16 cellular contexts compared by ENCODE assay signal in genomic region chr6:1416191-1416764, GRCh38. TPM values are rescaled to one million over a fixed set of nuclear protein-coding genes. Genes with fewer than 3 reads are reported as not detected.
DNase-seq lines count a peak whose midpoint lies in the region; FAIRE-seq and TF ChIP-seq lines count a peak whose summit lies in the region.
"Had no signal": no experiment of that assay in that cellular context is flagged by ENCODE, and none has a peak within 500 bp of the region (broad histone marks: within the 10 kb centered on the region; RNA-seq: fewer than 3 reads in every experiment).

No MANE protein-coding gene starts in this region.

- H2BK120ac ChIP-seq in H9 (ENCODE audit: low read depth, low read length, poor library complexity, severe bottlenecking): no peak overlapping the region

- H4K5ac ChIP-seq in H9 (ENCODE audit: insufficient read length, low read depth, low read length): no peak overlapping the region

- peaks cover 3 to 18% of the 10 kb centered on the region in 2 experiments for H3K4me1 Mint-ChIP-seq in H9
- peaks cover 5% of the 10 kb centered on the region for H3K4me1 Mint-ChIP-seq in endodermal cell
- no peaks in the 10 kb centered on the region for H3K4me1 Mint-ChIP-seq in neural crest cell
- H3K4me1 Mint-ChIP-seq: CD4-positive, CD25-positive, alpha-beta regulatory T cell had no signal

- H3K56ac ChIP-seq in H9 (ENCODE audit: insufficient read length, low read depth, low read length): no peak overlapping the region

- no peak for TF ChIP-seq POLR2A in GM12891 (IDR thresholded peaks at IDR 0.05; ENCODE audit: low read depth, low read length)

- no peaks in the 10 kb centered on the region for H3K23me2 ChIP-seq in H9 (ENCODE audit: insufficient read length, low read depth, low read length, poor library complexity, severe bottlenecking)

- H3K9me3 ChIP-seq in H9 (ENCODE audit: control insufficient read depth, low read depth, low read length) (no peaks in the 10 kb centered on the region), endodermal cell (ENCODE audit: control insufficient read depth, low read length) (peaks cover 10% of the 10 kb centered on the region)

- no peak overlapping the region for H3K9ac ChIP-seq in H9 (ENCODE audit: extremely low read depth, insufficient read length, low read length)
- H3K9ac ChIP-seq in endodermal cell (ENCODE audit: extremely low read depth, low read length, poor library complexity, severe bottlenecking): no peak overlapping the region
- H3K9ac ChIP-seq: BLaER1 treated with 17β-estradiol and CSF1 and Interleukin-3, amounts not matched to agents 10 nM and 100 nM had no signal

- no peaks in the 10 kb centered on the region for H4K20me1 ChIP-seq in H9 (ENCODE audit: control insufficient read depth, insufficient read depth, insufficient read length)
- H4K20me1 ChIP-seq: BLaER1 treated with 17β-estradiol and CSF1 and Interleukin-3, amounts not matched to agents 10 nM and 100 nM had no signal

- no peak overlapping the region for H3K23ac ChIP-seq in H9 (ENCODE audit: insufficient read length, low read depth, low read length)

- DNase-seq in D341Med (ENCODE audit: low spot score) (peak; percentile 45), H9 (peak; percentile 47), endodermal cell (peak; percentile 65), neural crest cell (ENCODE audit: low read depth, low spot score) (no peak), NCI-H748 treated with DMSO at 0.1 percent for 48 hours (lab: John Stamatoyannopoulos, UW) (no peak), GM19239 (ENCODE audit: insufficient read length, low spot score) (no peak), GM12891 (ENCODE audit: insufficient read length, low spot score) (no peak)
- DNase-seq: 8988T; AML-193; Calu3; CD4-positive, CD25-positive, alpha-beta regulatory T cell; DMS79 treated with DMSO at 0.1 percent for 48 hours; EL; GF-D8 had no signal

- peaks cover 11% of the 10 kb centered on the region in 2 experiments; a peak in 4 of 5 replicates for H3K9me3 Mint-ChIP-seq in H9
- H3K9me3 Mint-ChIP-seq in endodermal cell: peaks cover 6% of the 10 kb centered on the region
- H3K9me3 Mint-ChIP-seq in neural crest cell: peaks cover 6% of the 10 kb centered on the region

- H3K27me3 Mint-ChIP-seq in H9 (ENCODE audit: low read depth): peaks cover 9% of the 10 kb centered on the region
- peaks cover 11% of the 10 kb centered on the region for H3K27me3 Mint-ChIP-seq in endodermal cell (ENCODE audit: insufficient read depth)
- peaks cover 12% of the 10 kb centered on the region for H3K27me3 Mint-ChIP-seq in neural crest cell (ENCODE audit: low read depth)

- no peak overlapping the region for H3K4me3 ChIP-seq in endodermal cell (ENCODE audit: low read length)
- H3K4me3 ChIP-seq: BLaER1 treated with 17β-estradiol and CSF1 and Interleukin-3, amounts not matched to agents 10 nM and 100 nM had no signal

- no peak overlapping the region for H3K27ac Mint-ChIP-seq in H9
- H3K27ac Mint-ChIP-seq in endodermal cell: no peak overlapping the region
- peak overlapping the region; percentile 12 for H3K27ac Mint-ChIP-seq in neural crest cell (ENCODE audit: unreplicated experiment)
- H3K27ac Mint-ChIP-seq: CD4-positive, CD25-positive, alpha-beta regulatory T cell had no signal

- no peak overlapping the region for H3T11ph ChIP-seq in H9 (ENCODE audit: low read length)

- no peak overlapping the region for H2BK5ac ChIP-seq in H9 (ENCODE audit: insufficient read length, low read length)

- H3K36me3 Mint-ChIP-seq in H9 (ENCODE audit: insufficient read depth in 1 of 3, low read depth in 3 of 3): peaks cover 3 to 10% (median 3%) of the 10 kb centered on the region in 3 experiments; a peak in 6 of 7 replicates
- H3K36me3 Mint-ChIP-seq in endodermal cell (ENCODE audit: low read depth): no peaks in the 10 kb centered on the region
- no peaks in the 10 kb centered on the region for H3K36me3 Mint-ChIP-seq in neural crest cell (ENCODE audit: low read depth)
- H3K36me3 Mint-ChIP-seq: CD4-positive, CD25-positive, alpha-beta regulatory T cell had no signal

- no CpG with 5 or more reads among the region's 21 CpGs for WGBS in H9 (ENCODE audit: extremely low coverage, insufficient read length, low lambda C conversion rate)
- 78 to 87% methylated on average over 19 to 21 of the region's 21 CpGs for WGBS in endodermal cell (ENCODE audit: insufficient coverage in 1 of 2, insufficient read length in 1 of 2), 2 experiments

- no peak overlapping the region for H3K18ac ChIP-seq in H9 (ENCODE audit: insufficient read length, low read depth, low read length)

- H4K8ac ChIP-seq in H9 (replicated peaks; ENCODE audit: insufficient read length, low read depth, low read length): no peak overlapping the region

- FAIRE-seq in GM19239 (lab: Jason Lieb, UNC): no peak
- FAIRE-seq in GM12891 (lab: Jason Lieb, UNC): no peak
- FAIRE-seq: H54 had no signal

- no peak overlapping the region for H2BK15ac ChIP-seq in H9 (ENCODE audit: low read depth, low read length)

- H3K4me2 ChIP-seq in H9 (ENCODE audit: insufficient read depth, insufficient read length, low read length): no peak overlapping the region
- H3K4me2 ChIP-seq: BLaER1 treated with 17β-estradiol and CSF1 and Interleukin-3, amounts not matched to agents 10 nM and 100 nM had no signal

- no peak for TF ChIP-seq CTCF in H9 (conservative IDR thresholded peaks at IDR 0.05)
- no peak for TF ChIP-seq CTCF in endodermal cell (conservative IDR thresholded peaks at IDR 0.05)
- no peak for TF ChIP-seq CTCF in neural crest cell (conservative IDR thresholded peaks at IDR 0.05)

- H3K27ac ChIP-seq in H9 (ENCODE audit: insufficient read length, low read depth, low read length) (no peak overlapping the region), endodermal cell (ENCODE audit: low read depth, low read length) (no peak overlapping the region)
- H3K27ac ChIP-seq: BLaER1 treated with 17β-estradiol and CSF1 and Interleukin-3, amounts not matched to agents 10 nM and 100 nM had no signal

- H3K36me3 ChIP-seq in endodermal cell (ENCODE audit: control insufficient read depth, insufficient read depth, low read length): no peaks in the 10 kb centered on the region
- H3K36me3 ChIP-seq: BLaER1 treated with 17β-estradiol and CSF1 and Interleukin-3, amounts not matched to agents 10 nM and 100 nM had no signal

- H3K4ac ChIP-seq in H9 (ENCODE audit: low read depth, low read length): no peak overlapping the region

- H3K79me1 ChIP-seq in H9 (ENCODE audit: insufficient read depth, low read depth, low read length, poor library complexity, severe bottlenecking): no peaks in the 10 kb centered on the region

- no peaks in the 10 kb centered on the region for H3K4me1 ChIP-seq in H9 (ENCODE audit: insufficient read depth, low read length)
- H3K4me1 ChIP-seq in endodermal cell (ENCODE audit: control insufficient read depth, insufficient read depth, low read length): no peaks in the 10 kb centered on the region
- H3K4me1 ChIP-seq: BLaER1 treated with 17β-estradiol and CSF1 and Interleukin-3, amounts not matched to agents 10 nM and 100 nM had no signal

- no peak overlapping the region for H2AFZ ChIP-seq in H9 (ENCODE audit: low read length)

- H3K79me2 ChIP-seq in H9 (ENCODE audit: insufficient read depth, low read length): no peaks in the 10 kb centered on the region

- H2BK20ac ChIP-seq in H9 (ENCODE audit: low read depth, low read length, poor library complexity, severe bottlenecking): no peak overlapping the region

- no peak overlapping the region for H4K91ac ChIP-seq in H9 (ENCODE audit: insufficient read length, low read depth, low read length)

- H3K4me3 Mint-ChIP-seq in H9: no peak overlapping the region
- no peak overlapping the region for H3K4me3 Mint-ChIP-seq in endodermal cell
- no peak overlapping the region for H3K4me3 Mint-ChIP-seq in neural crest cell
- H3K4me3 Mint-ChIP-seq: CD4-positive, CD25-positive, alpha-beta regulatory T cell had no signal

- H2AK5ac ChIP-seq in H9 (ENCODE audit: insufficient read length, low read length): no peak overlapping the region

- no peak overlapping the region for H2BK12ac ChIP-seq in H9 (ENCODE audit: insufficient read length, low read depth, low read length)

- no peak overlapping the region; the same call in 1 of the 2 replicates for H3K14ac ChIP-seq in H9 (ENCODE audit: insufficient read depth, low read length)

- H3K27me3 ChIP-seq in H9 (ENCODE audit: insufficient read depth, low read length) (no peaks in the 10 kb centered on the region; the same call in 1 of the 2 replicates), endodermal cell (ENCODE audit: control insufficient read depth, insufficient read depth, low read length, poor library complexity, severe bottlenecking) (no peaks in the 10 kb centered on the region)
- H3K27me3 ChIP-seq: BLaER1 treated with 17β-estradiol and CSF1 and Interleukin-3, amounts not matched to agents 10 nM and 100 nM had no signal

TF ChIP-seq in GM12891, 5 proteins besides CTCF, POLR2A, EP300 and RAD21:
- TF ChIP-seq TAF1 (IDR thresholded peaks at IDR 0.05; ENCODE audit: low read depth, low read length): no peak
- no peak for TF ChIP-seq PAX5 (IDR thresholded peaks at IDR 0.05; ENCODE audit: insufficient read depth, low read length, severe bottlenecking)
- TF ChIP-seq SPI1 (IDR thresholded peaks at IDR 0.05; ENCODE audit: low read depth, low read length): no peak
- no peak for TF ChIP-seq POU2F2 (IDR thresholded peaks at IDR 0.05; ENCODE audit: low read depth, low read length)
- TF ChIP-seq POLR2AphosphoS5 (IDR thresholded peaks at IDR 0.05; ENCODE audit: low read depth, low read length): no peak

RNA-seq across cellular contexts. Expression of gene FOXF2, which starts 26.9 kb away (rescaled TPM):
- not detected in 2 replicates for total RNA-seq in H9 (2021)
- total RNA-seq in endodermal cell: under 1 TPM in 1 of 2 donors, not detected in 1; 0.11 TPM
- polyA plus RNA-seq in endodermal cell (2013, experiment 1 of 2): 0.43 TPM
- polyA plus RNA-seq in endodermal cell (2013, experiment 2 of 2): 0.46 TPM
- total RNA-seq in neural crest cell: not detected in 2 replicates
- polyA plus RNA-seq in GM12891 (2012; ENCODE audit: low read depth, missing spikeins): 0.09 TPM
- total RNA-seq: CD4-positive, CD25-positive, alpha-beta regulatory T cell had no signal
- polyA plus RNA-seq: CD4-positive, CD25-positive, alpha-beta regulatory T cell had no signal

Comparison
In these comparisons a context has a peak if more than half of its experiments do, and no peak if none do; other contexts are left out.
1. DNase-seq: peak in D341Med (single experiment), H9 (single experiment) and endodermal cell (single experiment); none in neural crest cell (single experiment), NCI-H748 treated with DMSO at 0.1 percent for 48 hours (single experiment), GM19239 (single experiment) and GM12891 (single experiment).